In genomic region chr5:54837939-54838457, GRCh38 we compare ENCODE assay signal across 14 cellular contexts.
"Had no signal": no experiment of that assay in that cellular context is flagged by ENCODE, and none has a peak within 500 bp of the region (broad histone marks: within the 10 kb centered on the region; RNA-seq: fewer than 3 reads in every experiment).

No MANE protein-coding gene starts in this region.

- H3K4me3 ChIP-seq: lung, tibial artery, vagina had no signal

- ATAC-seq: activated T-cell treated with anti-CD3 and anti-CD28 coated beads, Interleukin-2, amount 50 U/mL, for 72 hours; naive thymus-derived CD8-positive, alpha-beta T cell had no signal

- DNase-seq: activated CD4-positive, alpha-beta memory T cell treated with anti-CD3 and anti-CD28 coated beads, Interleukin-2, amount 10 ng/mL, durations not matched to agents 7 days and 5 days; activated CD4-positive, alpha-beta T cell treated with anti-CD3 and anti-CD28 coated beads for 1 hour; activated gamma-delta T cell treated with Interleukin-2 at 50 U/mL for 16 hours; activated naive CD8-positive, alpha-beta T cell treated with anti-CD3 and anti-CD28 coated beads for 36 hours; activated T-cell treated with anti-CD3 and anti-CD28 coated beads, Interleukin-2, amount 50 U/mL, for 72 hours; endodermal cell; erythroblast; hypothalamus; naive thymus-derived CD8-positive, alpha-beta T cell; stimulated activated CD4-positive, alpha-beta T cell treated with anti-CD3 and anti-CD28 coated beads, Interleukin-15, amount 100 ng/mL, for 24 hours; stimulated activated CD4-positive, alpha-beta T cell treated with anti-CD3 and anti-CD28 coated beads, Interleukin-4, amount 100 ng/mL, for 24 hours; tibial artery had no signal

- H3K9me3 ChIP-seq: tibial artery, vagina had no signal

- H3K27me3 ChIP-seq: tibial artery, vagina had no signal

- H3K4me1 ChIP-seq: vagina had no signal

- H3K36me3 ChIP-seq: tibial artery, vagina had no signal

- H3K27ac ChIP-seq: vagina had no signal
